8 cellular contexts compared by ENCODE assay signal in the genomic region with DNA sequence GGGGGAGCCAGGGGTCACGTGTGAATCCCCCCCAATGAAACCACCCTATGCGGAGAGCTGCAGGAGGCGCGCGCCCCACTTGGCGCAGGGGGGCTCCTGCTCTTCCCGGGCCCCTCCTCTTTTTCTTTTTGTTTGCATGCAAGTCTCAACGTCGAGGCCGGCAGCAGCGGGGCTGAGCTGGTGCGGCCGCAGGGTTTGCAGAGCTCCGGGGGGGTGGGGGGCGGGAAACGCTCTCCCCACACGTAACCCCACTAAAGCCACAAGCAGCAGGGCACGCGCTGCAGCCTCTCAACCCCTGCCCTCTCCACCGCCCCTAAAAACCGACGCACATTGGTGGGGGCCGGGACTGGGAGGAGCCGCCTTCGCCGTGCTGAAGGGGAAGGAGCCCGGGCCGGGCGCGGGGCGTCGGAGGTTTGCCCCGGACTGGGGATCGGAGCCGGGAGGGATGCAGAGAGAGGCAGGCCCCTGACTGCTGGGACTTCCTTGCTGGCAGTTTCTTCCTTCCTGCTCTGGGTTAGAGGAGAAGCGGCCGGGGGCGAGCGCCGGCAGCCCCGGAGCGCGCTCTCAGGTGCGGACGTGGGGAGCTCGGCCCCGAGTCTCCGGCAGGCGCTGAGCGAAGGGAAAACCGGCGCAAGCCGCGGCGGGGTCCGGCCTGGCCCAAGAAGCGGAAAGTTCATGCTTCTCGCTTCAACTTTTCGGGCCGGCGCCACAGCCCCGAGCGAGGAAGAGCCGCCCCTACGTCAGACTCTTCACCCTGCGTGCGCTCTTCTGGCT. TPM values are rescaled to one million over a fixed set of nuclear protein-coding genes. Genes with fewer than 3 reads are reported as not detected.
DNase-seq lines count a peak whose midpoint lies in the region; ATAC-seq and TF ChIP-seq lines count a peak whose summit lies in the region.

No MANE protein-coding gene starts in this region.

- peak overlapping the region; percentile 85 to 93 for H3K27ac Mint-ChIP-seq in natural killer cell

- peaks cover 4 to 16% of the 10 kb centered on the region in 2 donors for H3K36me3 ChIP-seq in thyroid gland

- TF ChIP-seq POLR2A in thyroid gland (IDR thresholded peaks at IDR 0.05) = peak in 1 of 2 donors; percentile 80

- H3K27ac ChIP-seq in thyroid gland = peak overlapping the region; percentile 96 to 99 (median 97)

- peak overlapping the region; percentile 80 to 95 (median 89) for H3K4me3 ChIP-seq in thyroid gland (replicated peaks in 1 of 3)

- WGBS in thyroid gland, 2 donors = 1% methylated on average over 15 to 26 of the region's 67 CpGs

- DNase-seq in NCI-H345 treated with DMSO at 0.1 percent for 48 hours (lab: John Stamatoyannopoulos, UW; ENCODE audit: unreplicated experiment) = peak; percentile 50
- DNase-seq in activated CD8-positive, alpha-beta memory T cell treated with anti-CD3 and anti-CD28 coated beads, Interleukin-2, amount 50 U/mL, for 24 hours (ENCODE audit: extremely low read depth) = peak; percentile 34
- peak; percentile 76 for DNase-seq in natural killer cell
- DNase-seq in thyroid gland = peak; percentile 62 to 70
- DNase-seq in NCI-H187 (lab: John Stamatoyannopoulos, UW) = no peak

- ATAC-seq in GM18502 (IDR thresholded peaks at IDR 0.05; ENCODE audit: poor library complexity, unreplicated experiment) = peak; percentile 26
- ATAC-seq in HG02759 (IDR thresholded peaks at IDR 0.05; ENCODE audit: unreplicated experiment) = peak; percentile 30
- peak; percentile 59 for ATAC-seq in esophagus mucosa
- ATAC-seq in natural killer cell = peak; percentile 51 to 69 (median 55)

- peaks cover 54 to 73% of the 10 kb centered on the region in 2 donors for H3K4me1 Mint-ChIP-seq in natural killer cell

- no peaks in the 10 kb centered on the region for H3K27me3 Mint-ChIP-seq in natural killer cell (ENCODE audit: low read depth in 2 of 2)

- TF ChIP-seq CTCF in natural killer cell (IDR thresholded peaks at IDR 0.05) (no peak), thyroid gland (IDR thresholded peaks at IDR 0.05) (no peak)

- H3K4me3 Mint-ChIP-seq in natural killer cell = peak overlapping the region; percentile 94

- no peaks in the 10 kb centered on the region for H3K9me3 Mint-ChIP-seq in natural killer cell

- no peaks in the 10 kb centered on the region for H3K36me3 Mint-ChIP-seq in natural killer cell

- no peaks in the 10 kb centered on the region for H3K27me3 ChIP-seq in thyroid gland

- H3K9me3 ChIP-seq in thyroid gland = no peaks in the 10 kb centered on the region

- peaks cover 30 to 44% of the 10 kb centered on the region in 2 donors for H3K4me1 ChIP-seq in thyroid gland

- intact Hi-C loops in natural killer cell (cut with micrococcal nuclease) = loop anchor here (1.0 to 5.0 kb wide), 5 partner anchors 35 to 215 kb away; partner anchors contain the start of gene LCLAT1
- intact Hi-C loops in thyroid gland (cut with DNase I) = loop anchor here (10.0 kb wide), 1 partner anchor 113 kb away; no protein-coding TSS in a partner anchor

RNA-seq across cellular contexts. Expression of gene LBH, which starts 0.9 kb away (rescaled TPM):
- total RNA-seq in esophagus mucosa (4.0 TPM), natural killer cell (100 to 1,000 TPM; 157 to 197 (median 158) TPM), thyroid gland (100 to 1,000 TPM; 104 to 206 (median 126) TPM)

Comparison
In these comparisons a context has a peak if more than half of its experiments do, and no peak if none do; other contexts are left out.
1. DNase-seq: peak in NCI-H345 treated with DMSO at 0.1 percent for 48 hours (single experiment), activated CD8-positive, alpha-beta memory T cell treated with anti-CD3 and anti-CD28 coated beads, Interleukin-2, amount 50 U/mL, for 24 hours (single experiment), natural killer cell (single experiment) and thyroid gland (2 of 2); none in NCI-H187 (0 of 2).
2. RNA of gene LBH, which starts 0.9 kb away (total RNA-seq): 157 to 197 TPM in natural killer cell and 104 to 206 TPM in thyroid gland; 4.0 TPM in esophagus mucosa (single experiment); every median in the first group is over 10 times any median in the second.
3. Peak in every context shown above with its lines, with median percentiles within 50 percentile points of each other: ATAC-seq.